In genomic region chr18:38545071-38545470, GRCh38 we compare ENCODE assay signal across 10 cellular contexts.
DNase-seq lines count a peak whose midpoint lies in the region; ATAC-seq, FAIRE-seq and TF ChIP-seq lines count a peak whose summit lies in the region.
"Had no signal": no experiment of that assay in that cellular context is flagged by ENCODE, and none has a peak within 500 bp of the region (broad histone marks: within the 10 kb centered on the region; RNA-seq: fewer than 3 reads in every experiment).

No MANE protein-coding gene starts in this region.

- H3K27ac Mint-ChIP-seq in type B pancreatic cell = no peak overlapping the region
- H3K27ac Mint-ChIP-seq: dendritic cell treated with granulocyte-macrophage colony-stimulating factor and Interleukin-4, amounts not matched to agents 40 ng/mL and 50 ng/mL, for 4 days had no signal

- peak; percentile 34 for TF ChIP-seq CTCF in left ventricle myocardium inferior (IDR thresholded peaks at IDR 0.05; ENCODE audit: borderline replicate concordance)
- peak; percentile 74 for TF ChIP-seq CTCF in bronchial epithelial cell (IDR thresholded peaks at IDR 0.05; ENCODE audit: insufficient read depth, low read length, severe bottlenecking)
- TF ChIP-seq CTCF in type B pancreatic cell (conservative IDR thresholded peaks at IDR 0.05) = peak; percentile 48
- TF ChIP-seq CTCF in dorsolateral prefrontal cortex (IDR thresholded peaks at IDR 0.05 in 54 of 56, conservative IDR thresholded peaks at IDR 0.05 in 2 of 56; ENCODE audit: low read depth in 1 of 56, partially characterized antibody in 56 of 56) = peak in 4 of 56 donors; percentile 8 to 38 (median 16)

- H3K36me3 ChIP-seq in left ventricle myocardium inferior (no peaks in the 10 kb centered on the region), bronchial epithelial cell (ENCODE audit: control insufficient read depth, insufficient read depth, low read length) (no peaks in the 10 kb centered on the region)

- no peak for ATAC-seq in left cardiac atrium
- no peak for ATAC-seq in HG03378 (IDR thresholded peaks at IDR 0.05; ENCODE audit: unreplicated experiment)

- H3K4me3 Mint-ChIP-seq in type B pancreatic cell = no peak overlapping the region
- H3K4me3 Mint-ChIP-seq: dendritic cell treated with granulocyte-macrophage colony-stimulating factor and Interleukin-4, amounts not matched to agents 40 ng/mL and 50 ng/mL, for 4 days had no signal

- H3K4me3 ChIP-seq in left ventricle myocardium inferior = no peak overlapping the region
- H3K4me3 ChIP-seq in bronchial epithelial cell (ENCODE audit: low read depth, low read length) = no peak overlapping the region
- H3K4me3 ChIP-seq in dorsolateral prefrontal cortex = no peak overlapping the region
- H3K4me3 ChIP-seq: skin epidermis had no signal

- H3K9me3 Mint-ChIP-seq in type B pancreatic cell = no peaks in the 10 kb centered on the region

- peak; percentile 39 for TF ChIP-seq RAD21 in Ishikawa (IDR thresholded peaks at IDR 0.05; ENCODE audit: low read depth)

- peak; percentile 18 for FAIRE-seq in bronchial epithelial cell (lab: Jason Lieb, UNC)

- no peaks in the 10 kb centered on the region for H3K9me3 ChIP-seq in left ventricle myocardium inferior (replicated peaks)

- H3K27ac ChIP-seq in left ventricle myocardium inferior (replicated peaks) (no peak overlapping the region), dorsolateral prefrontal cortex (no peak overlapping the region)
- H3K27ac ChIP-seq: skin epidermis had no signal

- no peaks in the 10 kb centered on the region for H3K4me1 Mint-ChIP-seq in type B pancreatic cell (ENCODE audit: unreplicated experiment)

- no peak for TF ChIP-seq EP300 in Ishikawa (IDR thresholded peaks at IDR 0.05; ENCODE audit: borderline replicate concordance)

- H3K27me3 Mint-ChIP-seq in type B pancreatic cell = no peaks in the 10 kb centered on the region
- H3K27me3 Mint-ChIP-seq: dendritic cell treated with granulocyte-macrophage colony-stimulating factor and Interleukin-4, amounts not matched to agents 40 ng/mL and 50 ng/mL, for 4 days had no signal

- DNase-seq in left ventricle myocardium inferior = no peak
- no peak for DNase-seq in left cardiac atrium
- peak; percentile 80 for DNase-seq in bronchial epithelial cell (ENCODE audit: low read depth)
- no peak for DNase-seq in type B pancreatic cell (ENCODE audit: extremely low spot score, unreplicated experiment)
- no peak for DNase-seq in dorsolateral prefrontal cortex
- DNase-seq in hepatic stellate cell (ENCODE audit: low spot score) = no peak

- no peaks in the 10 kb centered on the region for H3K4me1 ChIP-seq in left ventricle myocardium inferior

- H3K36me3 Mint-ChIP-seq in type B pancreatic cell = no peaks in the 10 kb centered on the region

- intact Hi-C loops in left ventricle myocardium inferior (cut with micrococcal nuclease) (no loop called here), left cardiac atrium (cut with DNase I) (no loop called here), dorsolateral prefrontal cortex (cut with DNase I) (no loop called here)

- H3K27me3 ChIP-seq in left ventricle myocardium inferior (ENCODE audit: low read depth) (no peaks in the 10 kb centered on the region), bronchial epithelial cell (ENCODE audit: control insufficient read depth, insufficient read depth, low read length) (no peaks in the 10 kb centered on the region), dorsolateral prefrontal cortex (peaks cover 0 to 2% (median 0%) of the 10 kb centered on the region in 45 donors)

TF ChIP-seq in Ishikawa, 13 proteins besides CTCF, POLR2A, EP300 and RAD21:
- TF ChIP-seq USF1 (IDR thresholded peaks at IDR 0.05) (no peak), REST (IDR thresholded peaks at IDR 0.05; ENCODE audit: low read depth) (no peak), ZBTB7A (IDR thresholded peaks at IDR 0.05; ENCODE audit: low read depth) (no peak), TAF1 (IDR thresholded peaks at IDR 0.05; ENCODE audit: low read depth) (no peak), TEAD4 (IDR thresholded peaks at IDR 0.05) (no peak), CREB1 (IDR thresholded peaks at IDR 0.05; ENCODE audit: low read depth) (no peak), EGR1 (IDR thresholded peaks at IDR 0.05) (no peak), TCF12 (IDR thresholded peaks at IDR 0.05; ENCODE audit: low read depth) (no peak), YY1 (IDR thresholded peaks at IDR 0.05; ENCODE audit: low read depth) (no peak), MAX (IDR thresholded peaks at IDR 0.05) (no peak), NFIC (IDR thresholded peaks at IDR 0.05) (no peak), FOXM1 (IDR thresholded peaks at IDR 0.05; ENCODE audit: borderline replicate concordance, low read depth) (no peak), CEBPB (IDR thresholded peaks at IDR 0.05) (no peak)
